28 cellular contexts compared by ENCODE assay signal in the genomic region with DNA sequence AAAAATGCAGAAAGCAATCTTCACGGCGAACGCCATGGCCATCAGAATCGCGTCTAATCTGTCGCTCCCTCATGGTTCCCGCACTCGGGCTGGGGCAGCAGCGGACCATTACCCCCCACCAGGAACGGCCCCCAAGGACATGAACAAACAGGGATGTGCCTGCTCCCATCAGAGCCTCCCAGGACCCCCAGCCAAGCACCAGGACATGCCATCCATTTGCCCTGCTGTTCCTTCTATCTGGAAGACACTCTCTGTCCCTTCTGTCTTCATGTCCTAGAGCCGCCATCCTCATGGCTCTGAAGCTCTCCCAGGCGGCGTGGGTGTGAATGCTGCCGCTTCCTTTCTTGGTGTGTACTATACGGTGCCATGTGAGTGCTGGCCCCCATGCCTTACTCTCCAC.
"Had no signal": no experiment of that assay in that cellular context is flagged by ENCODE, and none has a peak within 500 bp of the region (broad histone marks: within the 10 kb centered on the region; RNA-seq: fewer than 3 reads in every experiment).

No MANE protein-coding gene starts in this region.

- H3K9me2 ChIP-seq: SK-N-SH had no signal

- DNase-seq: activated CD4-positive, alpha-beta memory T cell treated with anti-CD3 and anti-CD28 coated beads for 36 hours; activated CD4-positive, alpha-beta T cell treated with anti-CD3 and anti-CD28 coated beads for 36 hours; activated CD4-positive, alpha-beta T cell treated with anti-CD3 and anti-CD28 coated beads, Interleukin-2, amount 50 U/mL, for 1 hour; activated CD8-positive, alpha-beta memory T cell treated with anti-CD3 and anti-CD28 coated beads, Interleukin-2, amount 50 U/mL, for 4 hours; activated effector memory CD4-positive, alpha-beta T cell treated with Interleukin-2 at 50 U/mL for 16 hours; activated naive CD4-positive, alpha-beta T cell treated with anti-CD3 and anti-CD28 coated beads, Interleukin-2, amount 10 ng/mL, durations not matched to agents 7 days and 5 days; activated naive CD8-positive, alpha-beta T cell treated with anti-CD3 and anti-CD28 coated beads, Interleukin-2, amount 50 U/mL, for 24 hours; activated T-cell treated with anti-CD3 and anti-CD28 coated beads for 4 hours; activated T-cell treated with anti-CD3 and anti-CD28 coated beads, Interleukin-2, amount 50 U/mL, for 4 hours; anterior cingulate cortex; central memory CD4-positive, alpha-beta T cell; NCI-H1092 treated with DMSO at 0.1 percent for 48 hours; NCI-H1417; NCI-H345; NCI-H524 treated with DMSO at 0.1 percent for 48 hours; PC-3; SHP77; SK-N-SH had no signal

- H3K4me3 Mint-ChIP-seq: activated CD4-positive, alpha-beta memory T cell treated with anti-CD3 and anti-CD28 coated beads for 36 hours; activated CD4-positive, alpha-beta T cell treated with anti-CD3 and anti-CD28 coated beads for 36 hours; activated naive CD4-positive, alpha-beta T cell treated with anti-CD3 and anti-CD28 coated beads, Interleukin-2, amount 10 ng/mL, durations not matched to agents 7 days and 5 days; activated naive CD8-positive, alpha-beta T cell; activated naive CD8-positive, alpha-beta T cell treated with anti-CD3 and anti-CD28 coated beads, Interleukin-2, amount 50 U/mL, for 24 hours; activated T-cell treated with anti-CD3 and anti-CD28 coated beads, Interleukin-2, amount 50 U/mL, for 4 hours; activated T-helper 1 cell treated with anti-CD3 and anti-CD28 coated beads, Interleukin-12 subunit alpha, Interleukin-12 subunit beta, Interleukin-2, Interleukin-4 antibody, amounts not matched to agents 30 ng/mL and 10 ng/mL and 1 ng/mL, durations not matched to agents 14 hours and 24 hours and 36 hours; brain; T-helper 1 cell treated with Interleukin-12 subunit alpha and Interleukin-12 subunit beta and Interleukin-4 antibody, amounts not matched to agents 30 μg/mL and 1 μg/mL, for 36 hours; T-helper 2 cell treated with Interferon-gamma antibody and Interleukin-4, amounts not matched to agents 5 μg/mL and 100 μg/mL, for 36 hours; WTC11 had no signal

- H3K9me3 Mint-ChIP-seq: activated CD4-positive, alpha-beta memory T cell treated with anti-CD3 and anti-CD28 coated beads for 36 hours; activated naive CD4-positive, alpha-beta T cell treated with anti-CD3 and anti-CD28 coated beads, Interleukin-2, amount 10 ng/mL, durations not matched to agents 7 days and 5 days; activated naive CD8-positive, alpha-beta T cell treated with anti-CD3 and anti-CD28 coated beads, Interleukin-2, amount 50 U/mL, for 24 hours; activated T-cell treated with anti-CD3 and anti-CD28 coated beads, Interleukin-2, amount 50 U/mL, for 4 hours; T-helper 1 cell treated with Interleukin-12 subunit alpha and Interleukin-12 subunit beta and Interleukin-4 antibody, amounts not matched to agents 30 μg/mL and 1 μg/mL, for 36 hours; T-helper 2 cell treated with Interferon-gamma antibody and Interleukin-4, amounts not matched to agents 5 μg/mL and 100 μg/mL, for 36 hours had no signal

- H3K27me3 ChIP-seq: SJSA1 had no signal

- H3K4me3 ChIP-seq: K562, SJSA1 had no signal

- H3K36me3 Mint-ChIP-seq: activated CD4-positive, alpha-beta memory T cell treated with anti-CD3 and anti-CD28 coated beads for 36 hours; activated naive CD4-positive, alpha-beta T cell treated with anti-CD3 and anti-CD28 coated beads, Interleukin-2, amount 10 ng/mL, durations not matched to agents 7 days and 5 days; activated naive CD8-positive, alpha-beta T cell; brain; WTC11 had no signal

- H3K4me2 ChIP-seq: SK-N-SH had no signal

- H3K27me3 Mint-ChIP-seq: activated CD4-positive, alpha-beta memory T cell treated with anti-CD3 and anti-CD28 coated beads for 36 hours; activated CD4-positive, alpha-beta T cell treated with anti-CD3 and anti-CD28 coated beads for 36 hours; activated naive CD8-positive, alpha-beta T cell; activated naive CD8-positive, alpha-beta T cell treated with anti-CD3 and anti-CD28 coated beads, Interleukin-2, amount 50 U/mL, for 24 hours; brain had no signal

- H3K27ac Mint-ChIP-seq: activated CD4-positive, alpha-beta memory T cell treated with anti-CD3 and anti-CD28 coated beads for 36 hours; activated CD4-positive, alpha-beta T cell treated with anti-CD3 and anti-CD28 coated beads for 36 hours; activated naive CD8-positive, alpha-beta T cell; activated naive CD8-positive, alpha-beta T cell treated with anti-CD3 and anti-CD28 coated beads, Interleukin-2, amount 50 U/mL, for 24 hours; activated T-helper 1 cell treated with anti-CD3 and anti-CD28 coated beads, Interleukin-12 subunit alpha, Interleukin-12 subunit beta, Interleukin-2, Interleukin-4 antibody, amounts not matched to agents 30 ng/mL and 10 ng/mL and 1 ng/mL, durations not matched to agents 14 hours and 24 hours and 36 hours; T-helper 1 cell treated with Interleukin-12 subunit alpha and Interleukin-12 subunit beta and Interleukin-4 antibody, amounts not matched to agents 30 μg/mL and 1 μg/mL, for 36 hours; T-helper 2 cell treated with Interferon-gamma antibody and Interleukin-4, amounts not matched to agents 5 μg/mL and 100 μg/mL, for 36 hours; WTC11 had no signal

- H3K27ac ChIP-seq: RWPE1, SJSA1 had no signal

- H3K36me3 ChIP-seq: SJSA1 had no signal

- H3K4me1 Mint-ChIP-seq: activated CD4-positive, alpha-beta T cell treated with anti-CD3 and anti-CD28 coated beads for 36 hours; activated naive CD4-positive, alpha-beta T cell treated with anti-CD3 and anti-CD28 coated beads, Interleukin-2, amount 10 ng/mL, durations not matched to agents 7 days and 5 days; activated naive CD8-positive, alpha-beta T cell treated with anti-CD3 and anti-CD28 coated beads, Interleukin-2, amount 50 U/mL, for 24 hours had no signal

- H3K9me3 ChIP-seq: SJSA1, SK-N-SH had no signal

- ATAC-seq: activated CD4-positive, alpha-beta T cell treated with anti-CD3 and anti-CD28 coated beads for 36 hours; activated CD4-positive, CD25-positive, alpha-beta regulatory T cell treated with anti-CD3 and anti-CD28 coated beads, Interleukin-2, amount 50 U/mL, for 24 hours; activated naive CD8-positive, alpha-beta T cell treated with anti-CD3 and anti-CD28 coated beads, Interleukin-2, amount 50 U/mL, for 24 hours; activated T-cell treated with anti-CD3 and anti-CD28 coated beads, Interleukin-2, amount 50 U/mL, for 4 hours; K562; PC-3; WTC11 had no signal

- H3K9ac ChIP-seq: SK-N-SH had no signal
